In the genomic region with DNA sequence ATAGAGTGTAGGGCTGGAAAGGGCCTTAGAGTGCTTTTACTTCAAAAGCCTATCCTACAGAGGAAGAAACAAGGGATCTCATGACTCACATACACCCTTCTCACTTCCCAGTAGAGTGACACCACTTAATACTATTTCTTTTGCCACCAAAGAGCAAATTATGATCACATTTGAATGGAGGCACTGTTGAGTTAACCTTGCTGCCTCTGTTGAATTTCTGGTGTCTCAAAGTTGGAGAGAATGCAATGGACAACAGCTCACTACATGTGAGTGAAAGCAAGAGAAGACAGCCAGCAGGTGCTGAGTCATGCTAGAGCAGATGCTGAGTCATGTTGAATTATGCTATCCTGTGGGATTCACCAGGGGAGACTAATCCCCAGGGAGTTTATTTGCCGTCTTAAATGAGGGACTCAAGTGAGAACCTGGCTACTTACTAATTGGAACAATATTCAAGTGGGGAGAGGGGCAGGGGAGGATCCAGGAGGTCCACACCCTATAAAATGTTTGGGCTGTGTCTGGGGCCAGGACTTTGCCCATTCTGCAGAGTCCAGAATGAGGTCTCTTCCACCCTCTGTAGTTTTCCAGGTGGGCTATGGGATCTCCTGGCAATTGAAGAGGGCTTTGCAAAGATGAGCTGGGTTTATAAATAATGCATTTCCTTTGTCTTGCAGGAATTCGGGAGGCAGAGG, we compare ENCODE assay signal across 12 cellular contexts. TPM values are rescaled to one million over a fixed set of nuclear protein-coding genes. Genes with fewer than 3 reads are reported as not detected.
A peak's percentile ranks its signal among the peaks of the same experiment; 100 is the strongest.
DNase-seq lines count a peak whose midpoint lies in the region; ATAC-seq and TF ChIP-seq lines count a peak whose summit lies in the region.
"Had no signal": no experiment of that assay in that cellular context is flagged by ENCODE, and none has a peak within 500 bp of the region (broad histone marks: within the 10 kb centered on the region; RNA-seq: fewer than 3 reads in every experiment).

No MANE protein-coding gene starts in this region.

- no peak overlapping the region for H3K27ac Mint-ChIP-seq in MCF 10A (ENCODE audit: low read depth, unreplicated experiment)

- H3K27ac ChIP-seq in breast epithelium: no peak overlapping the region
- no peak overlapping the region for H3K27ac ChIP-seq in RWPE1
- no peak overlapping the region for H3K27ac ChIP-seq in transverse colon
- H3K27ac ChIP-seq in OCI-LY7 (ENCODE audit: low read depth, low read length, poor library complexity, severe bottlenecking): no peak overlapping the region
- H3K27ac ChIP-seq: cardiac muscle cell had no signal

- no peak overlapping the region for H3K4me2 ChIP-seq in OCI-LY7 (ENCODE audit: low read length)

- DNase-seq in MCF 10A (ENCODE audit: unreplicated experiment) (peak; percentile 71), breast epithelium (ENCODE audit: low spot score in 2 of 2) (no peak), RWPE1 (ENCODE audit: low spot score) (peak; percentile 20), fibroblast of peridontal ligament (ENCODE audit: extremely low read depth) (peak; percentile 62), middle frontal gyrus (ENCODE audit: extremely low spot score, low spot score) (no peak), transverse colon (no peak), OCI-LY7 (ENCODE audit: low spot score) (no peak), Right ventricle myocardium superior (no peak)
- DNase-seq: activated CD4-positive, alpha-beta T cell treated with anti-CD3 and anti-CD28 coated beads for 4 hours; small intestine had no signal

- H3K36me3 Mint-ChIP-seq in MCF 10A (ENCODE audit: insufficient read depth, unreplicated experiment): no peaks in the 10 kb centered on the region

- no peak overlapping the region for H3K4me3 ChIP-seq in breast epithelium
- H3K4me3 ChIP-seq in transverse colon: no peak overlapping the region
- no peak overlapping the region for H3K4me3 ChIP-seq in OCI-LY7 (ENCODE audit: low read depth, low read length, poor library complexity, severe bottlenecking)
- H3K4me3 ChIP-seq: cardiac muscle cell had no signal

- TF ChIP-seq POLR2A in breast epithelium (IDR thresholded peaks at IDR 0.05): no peak
- TF ChIP-seq POLR2A in transverse colon (IDR thresholded peaks at IDR 0.05): no peak

- H3K27me3 Mint-ChIP-seq in MCF 10A (ENCODE audit: insufficient read depth, unreplicated experiment): peaks cover 54% of the 10 kb centered on the region

- no peaks in the 10 kb centered on the region for H3K27me3 ChIP-seq in breast epithelium
- H3K27me3 ChIP-seq in transverse colon: no peaks in the 10 kb centered on the region
- H3K27me3 ChIP-seq: cardiac muscle cell had no signal

- H3K9me3 Mint-ChIP-seq in MCF 10A (ENCODE audit: unreplicated experiment): no peaks in the 10 kb centered on the region

- H3K4me1 ChIP-seq in breast epithelium: no peaks in the 10 kb centered on the region
- H3K4me1 ChIP-seq in transverse colon: no peaks in the 10 kb centered on the region
- no peaks in the 10 kb centered on the region for H3K4me1 ChIP-seq in OCI-LY7 (ENCODE audit: insufficient read depth, low read length, poor library complexity, severe bottlenecking)

- H3K4me3 Mint-ChIP-seq in MCF 10A (ENCODE audit: unreplicated experiment): no peak overlapping the region

- WGBS in transverse colon (ENCODE audit: low coverage in 1 of 2), 2 donors: 47% methylated on average over 2 of the region's 2 CpGs; no CpG with 5 or more reads in 1 of the 2 donors

- H3K9me2 ChIP-seq in OCI-LY7 (ENCODE audit: insufficient read depth, low read length): no peaks in the 10 kb centered on the region

- H3K9me3 ChIP-seq in breast epithelium: no peaks in the 10 kb centered on the region
- no peaks in the 10 kb centered on the region for H3K9me3 ChIP-seq in transverse colon
- no peaks in the 10 kb centered on the region for H3K9me3 ChIP-seq in OCI-LY7 (ENCODE audit: low read length)

- in situ Hi-C loops in transverse colon (cut with MboI; ENCODE audit: low pct_ligation_motif_present in 1 of 4, low pct_unique_long_range_greater_than_20kb in 1 of 4, low sequenced_read_pairs in 3 of 4): no loop called here

- H3K4me1 Mint-ChIP-seq in MCF 10A (ENCODE audit: insufficient read depth, unreplicated experiment): peaks cover 6% of the 10 kb centered on the region

- CTCF ChIA-PET in MCF 10A (lab: Yijun Ruan, JAX): no interaction called here
- CTCF ChIA-PET in RWPE1 (lab: Yijun Ruan, JAX): no interaction called here
- CTCF ChIA-PET in OCI-LY7 (lab: Charles Lee; ENCODE audit: unreplicated experiment): no interaction called here

- TF ChIP-seq CTCF in MCF 10A (IDR thresholded peaks at IDR 0.05; ENCODE audit: unreplicated experiment): no peak
- no peak for TF ChIP-seq CTCF in breast epithelium (IDR thresholded peaks at IDR 0.05)
- TF ChIP-seq CTCF in RWPE1 (conservative IDR thresholded peaks at IDR 0.05; ENCODE audit: low read depth): no peak
- TF ChIP-seq CTCF in transverse colon (IDR thresholded peaks at IDR 0.05): no peak
- no peak for TF ChIP-seq CTCF in OCI-LY7 (conservative IDR thresholded peaks at IDR 0.05; ENCODE audit: low read length)

- no peak for ATAC-seq in Right ventricle myocardium superior (ENCODE audit: poor library complexity)

- BruUV-seq in MCF 10A (replicated peaks; lab: Mats Ljungman, UMichigan): no TSS peak
- no TSS peak for BruUV-seq in OCI-LY7 (replicated peaks; lab: Mats Ljungman, UMichigan)

- POLR2A ChIA-PET in MCF 10A (lab: Yijun Ruan, JAX): no interaction called here
- POLR2A ChIA-PET in RWPE1 (lab: Yijun Ruan, JAX; ENCODE audit: low non-redundant PET): no interaction called here
- POLR2A ChIA-PET in OCI-LY7 (lab: Charles Lee): no interaction called here

- H3K36me3 ChIP-seq in breast epithelium (no peaks in the 10 kb centered on the region), transverse colon (no peaks in the 10 kb centered on the region), OCI-LY7 (ENCODE audit: insufficient read depth, low read length) (no peaks in the 10 kb centered on the region)
- H3K36me3 ChIP-seq: cardiac muscle cell had no signal

- intact Hi-C loops in MCF 10A (cut with micrococcal nuclease) (loop anchor here (10.0 kb wide), 1 partner anchor 335 kb away; no protein-coding TSS in a partner anchor), breast epithelium (cut with DNase I; ENCODE audit: low total_unique reads) (no loop called here), transverse colon (cut with DNase I; ENCODE audit: low total_unique reads) (no loop called here), OCI-LY7 (cut with micrococcal nuclease; ENCODE audit: unreplicated experiment) (no loop called here), Right ventricle myocardium superior (cut with DNase I) (no loop called here)

- H4K20me1 ChIP-seq in OCI-LY7 (ENCODE audit: insufficient read depth, low read length): no peaks in the 10 kb centered on the region

- no peak for TF ChIP-seq EP300 in transverse colon (IDR thresholded peaks at IDR 0.05; ENCODE audit: low read depth)

- H3K79me2 ChIP-seq in OCI-LY7 (ENCODE audit: insufficient read depth, low read depth, low read length): no peaks in the 10 kb centered on the region

- no peak overlapping the region for H2AFZ ChIP-seq in OCI-LY7 (ENCODE audit: low read length)

RNA-seq across cellular contexts. Expression of gene ST8SIA2, which starts 35.8 kb away (rescaled TPM):
- total RNA-seq in MCF 10A (2022) (not detected in 2 replicates), breast epithelium (under 1 TPM in 2 of 3 donors, not detected in 1; 0.59 to 0.66 TPM), transverse colon (under 1 TPM in 2 of 4 donors, not detected in 2; 0.27 to 0.79 TPM), OCI-LY7 (2022) (not detected in 2 replicates), Right ventricle myocardium superior (2.0 TPM)
- total RNA-seq in OCI-LY7 (2014; rRNA removed; shearing (Covaris generic)): not detected in 2 replicates
- total RNA-seq: subcutaneous adipose tissue had no signal

Comparison
In these comparisons a context has a peak if more than half of its experiments do, and no peak if none do; other contexts are left out.
1. DNase-seq: peak in MCF 10A (single experiment), RWPE1 (single experiment) and fibroblast of peridontal ligament (single experiment); none in breast epithelium (0 of 2), middle frontal gyrus (single experiment), transverse colon (single experiment), OCI-LY7 (single experiment) and Right ventricle myocardium superior (single experiment).